Comparison of ENCODE assay signal across 1 cellular context in the genomic region with DNA sequence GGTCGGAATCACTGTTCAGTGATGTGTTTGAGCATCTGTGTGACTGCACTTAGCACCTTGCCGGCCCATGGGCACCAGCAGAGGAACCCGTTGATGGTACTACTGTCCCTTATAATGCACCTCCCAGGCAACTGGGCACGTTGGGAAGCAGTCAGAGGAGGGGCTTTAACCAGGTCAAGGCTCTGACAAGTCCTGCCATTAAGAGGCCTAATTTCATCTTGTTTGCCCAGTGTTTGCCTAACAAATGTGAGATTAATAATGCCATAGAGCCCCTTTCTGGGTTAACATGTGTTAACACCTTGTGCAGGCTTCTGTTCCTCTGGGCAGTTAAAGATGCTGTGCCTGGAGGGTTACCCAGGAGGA.
TF ChIP-seq lines count a peak whose summit lies in the region.

No MANE protein-coding gene starts in this region.

TF ChIP-seq in K562, 482 proteins besides CTCF, POLR2A, EP300 and RAD21:
- TF ChIP-seq MAFF (IDR thresholded peaks at IDR 0.05; ENCODE audit: low read length) (no peak), ZNF239 (CRISPR knock-in tag; IDR thresholded peaks at IDR 0.05) (peak; percentile 95)
